ENCODE assay signal across 9 cellular contexts in the genomic region with DNA sequence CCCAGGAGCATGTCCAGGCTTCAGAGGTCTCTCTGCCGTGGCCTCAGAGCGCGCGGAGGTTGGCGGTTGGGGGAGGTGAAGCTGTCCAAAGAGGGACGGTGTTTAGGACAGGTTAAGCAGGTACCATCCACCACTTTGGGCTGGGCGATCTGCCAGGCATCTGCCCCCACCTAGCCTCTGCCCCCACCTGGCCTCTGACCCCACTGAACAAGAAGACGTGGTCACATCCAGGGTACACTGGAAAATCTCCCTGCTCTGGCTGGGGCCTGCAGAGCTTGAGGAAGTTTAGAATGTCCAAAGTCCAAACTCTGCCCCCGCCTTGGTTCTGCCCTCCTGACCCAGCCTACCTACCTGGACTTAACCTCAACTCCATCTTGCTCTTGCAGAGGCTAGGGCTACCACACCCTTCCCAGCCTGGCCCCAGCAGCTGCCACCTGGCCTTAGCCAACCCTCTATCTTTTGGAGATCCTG. TPM values are rescaled to one million over a fixed set of nuclear protein-coding genes. Genes with fewer than 3 reads are reported as not detected.
DNase-seq lines count a peak whose midpoint lies in the region; ATAC-seq and TF ChIP-seq lines count a peak whose summit lies in the region.
"Had no signal": no experiment of that assay in that cellular context is flagged by ENCODE, and none has a peak within 500 bp of the region (broad histone marks: within the 10 kb centered on the region; RNA-seq: fewer than 3 reads in every experiment).

No MANE protein-coding gene starts in this region.

- H3K27me3 ChIP-seq in PC-9 (ENCODE audit: insufficient read depth, low read depth) = no peaks in the 10 kb centered on the region
- H3K27me3 ChIP-seq in esophagus muscularis mucosa = no peaks in the 10 kb centered on the region

- POLR2A ChIA-PET in PC-9 (lab: Charles Lee; ENCODE audit: unreplicated experiment) = interaction anchor here (0.6 kb wide), 1 partner anchor 16 kb away, joined by 5 read pairs; no protein-coding TSS in a partner anchor

- peak overlapping the region; percentile 97 for H3K27ac ChIP-seq in PC-9
- H3K27ac ChIP-seq in esophagus muscularis mucosa (replicated peaks in 1 of 4) = peak overlapping the region; percentile 91 to 97 (median 95)

- H3K79me2 ChIP-seq in PC-9 (ENCODE audit: low read depth) = peaks cover 78% of the 10 kb centered on the region

- H4K20me1 ChIP-seq in PC-9 (ENCODE audit: insufficient read depth) = peaks cover 17% of the 10 kb centered on the region

- TF ChIP-seq POLR2A in esophagus muscularis mucosa (IDR thresholded peaks at IDR 0.05; ENCODE audit: low read depth) = no peak

- TF ChIP-seq CTCF in CD14-positive monocyte (IDR thresholded peaks at IDR 0.05) = no peak
- TF ChIP-seq CTCF in PC-9 (conservative IDR thresholded peaks at IDR 0.05) = no peak
- TF ChIP-seq CTCF in esophagus muscularis mucosa (IDR thresholded peaks at IDR 0.05) = no peak
- no peak for TF ChIP-seq CTCF in osteocyte (IDR thresholded peaks at IDR 0.05)

- H3K4me1 Mint-ChIP-seq in CD14-positive monocyte (peaks cover 18% of the 10 kb centered on the region), osteocyte (ENCODE audit: unreplicated experiment) (peaks cover 79% of the 10 kb centered on the region)

- H3K9me3 ChIP-seq in PC-9 (ENCODE audit: insufficient read depth, low read depth) (no peaks in the 10 kb centered on the region), esophagus muscularis mucosa (no peaks in the 10 kb centered on the region)

- BruUV-seq in PC-9 (replicated peaks; lab: Mats Ljungman, UMichigan) = no TSS peak

- peak overlapping the region in 1 of 2 donors; percentile 93 for H3K4me3 Mint-ChIP-seq in CD14-positive monocyte
- peak overlapping the region; percentile 94 for H3K4me3 Mint-ChIP-seq in osteocyte (ENCODE audit: unreplicated experiment)

- no peak overlapping the region for H2AFZ ChIP-seq in PC-9

- ATAC-seq in HG02870 (IDR thresholded peaks at IDR 0.05; ENCODE audit: unreplicated experiment) = no peak

- peaks cover 41% of the 10 kb centered on the region for H3K36me3 ChIP-seq in PC-9 (ENCODE audit: low read depth)
- H3K36me3 ChIP-seq in esophagus muscularis mucosa = no peaks in the 10 kb centered on the region

- H3K27ac Mint-ChIP-seq in CD14-positive monocyte = no peak overlapping the region
- H3K27ac Mint-ChIP-seq in osteocyte (ENCODE audit: unreplicated experiment) = peak overlapping the region; percentile 95

- H3K4me1 ChIP-seq in PC-9 (replicated peaks; ENCODE audit: insufficient read depth) (peaks cover 66% of the 10 kb centered on the region), esophagus muscularis mucosa (peaks cover 70 to 90% (median 89%) of the 10 kb centered on the region in 4 donors)

- H3K9me3 Mint-ChIP-seq in CD14-positive monocyte = peaks cover 0 to 18% (median 5%) of the 10 kb centered on the region in 7 donors
- H3K9me3 Mint-ChIP-seq in osteocyte (ENCODE audit: unreplicated experiment) = no peaks in the 10 kb centered on the region

- CTCF ChIA-PET in PC-9 (lab: Charles Lee) = interaction anchor here (2.0 kb wide), 1 partner anchor 30 kb away, joined by 13 read pairs; no protein-coding TSS in a partner anchor

- intact Hi-C loops in CD14-positive monocyte (cut with micrococcal nuclease) = no loop called here
- intact Hi-C loops in PC-9 (cut with micrococcal nuclease; ENCODE audit: unreplicated experiment) = no loop called here
- intact Hi-C loops in esophagus muscularis mucosa (cut with DNase I) = no loop called here

- WGBS in esophagus muscularis mucosa = 73% methylated on average over 8 of the region's 9 CpGs

- H3F3A ChIP-seq in PC-9 (ENCODE audit: insufficient read depth, low read depth) = peaks cover 93% of the 10 kb centered on the region

- H3K27me3 Mint-ChIP-seq in CD14-positive monocyte (ENCODE audit: low read depth in 3 of 3) = peaks cover 57 to 69% (median 57%) of the 10 kb centered on the region in 3 donors
- no peaks in the 10 kb centered on the region for H3K27me3 Mint-ChIP-seq in osteocyte (ENCODE audit: unreplicated experiment)

- no peak for TF ChIP-seq EP300 in esophagus muscularis mucosa (IDR thresholded peaks at IDR 0.05)

- peak overlapping the region; percentile 92 for H3K4me2 ChIP-seq in PC-9

- no peaks in the 10 kb centered on the region for H3K9me2 ChIP-seq in PC-9 (ENCODE audit: insufficient read depth)

- DNase-seq in CD14-positive monocyte (ENCODE audit: low spot score) = peak; percentile 17
- peak in 1 of 2 experiments; percentile 53 for DNase-seq in PC-9
- no peak for DNase-seq in esophagus muscularis mucosa (ENCODE audit: extremely low spot score)
- DNase-seq in osteocyte (ENCODE audit: extremely low spot score, unreplicated experiment) = no peak
- DNase-seq in HCEC 1CT = no peak
- no peak for DNase-seq in NCI-H1436 treated with DMSO at 0.1 percent for 48 hours (lab: John Stamatoyannopoulos, UW)
- no peak for DNase-seq in activated CD8-positive, alpha-beta memory T cell treated with anti-CD3 and anti-CD28 coated beads, Interleukin-2, amount 50 U/mL, for 4 hours
- DNase-seq: NCI-H446 had no signal

- H3K36me3 Mint-ChIP-seq in CD14-positive monocyte = peaks cover 0 to 6% of the 10 kb centered on the region in 2 donors
- peaks cover 1% of the 10 kb centered on the region for H3K36me3 Mint-ChIP-seq in osteocyte (ENCODE audit: unreplicated experiment)

- H3K4me3 ChIP-seq in PC-9 (peak overlapping the region; percentile 79), esophagus muscularis mucosa (peak overlapping the region; percentile 72 to 95 (median 90))

RNA-seq across cellular contexts. Expression of gene ITGA3, which starts 1.6 kb away (rescaled TPM):
- under 1 TPM in 1 of 2 donors, not detected in 1; 0.31 TPM for polyA plus RNA-seq in CD14-positive monocyte
- total RNA-seq in PC-9 (2021) = 291 and 327 TPM in 2 replicates
- total RNA-seq in esophagus muscularis mucosa = 10 to 100 TPM; 38.9 to 96.7 (median 58.6) TPM
- total RNA-seq in osteocyte = 201 and 221 TPM in 2 replicates

RNA-seq across cellular contexts. Expression of gene PDK2, which starts 37.6 kb away (rescaled TPM):
- 10 to 100 TPM; 15.9 to 23.4 TPM for polyA plus RNA-seq in CD14-positive monocyte
- total RNA-seq in PC-9 (2021) = 38.6 and 58.7 TPM in 2 replicates
- total RNA-seq in esophagus muscularis mucosa = 100 to 1,000 TPM in 1 of 4 donors, 10 to 100 TPM in 3; 31.6 to 118 (median 61.4) TPM
- 66.2 and 67.0 TPM in 2 replicates for total RNA-seq in osteocyte
